Comparison of ENCODE assay signal across 7 cellular contexts in genomic region chr13:85626603-85627002, GRCh38.
"Had no signal": no experiment of that assay in that cellular context is flagged by ENCODE, and none has a peak within 500 bp of the region (broad histone marks: within the 10 kb centered on the region; RNA-seq: fewer than 3 reads in every experiment).

No MANE protein-coding gene starts in this region.

- ATAC-seq: GM12878 had no signal

- H3K4me3 ChIP-seq: GM12878 had no signal

- FAIRE-seq: GM12878, GM12891, GM12892, GM18507, GM19239 had no signal

- DNase-seq: GDM1, GF-D8 had no signal
